ENCODE assay signal across 10 cellular contexts in the genomic region with DNA sequence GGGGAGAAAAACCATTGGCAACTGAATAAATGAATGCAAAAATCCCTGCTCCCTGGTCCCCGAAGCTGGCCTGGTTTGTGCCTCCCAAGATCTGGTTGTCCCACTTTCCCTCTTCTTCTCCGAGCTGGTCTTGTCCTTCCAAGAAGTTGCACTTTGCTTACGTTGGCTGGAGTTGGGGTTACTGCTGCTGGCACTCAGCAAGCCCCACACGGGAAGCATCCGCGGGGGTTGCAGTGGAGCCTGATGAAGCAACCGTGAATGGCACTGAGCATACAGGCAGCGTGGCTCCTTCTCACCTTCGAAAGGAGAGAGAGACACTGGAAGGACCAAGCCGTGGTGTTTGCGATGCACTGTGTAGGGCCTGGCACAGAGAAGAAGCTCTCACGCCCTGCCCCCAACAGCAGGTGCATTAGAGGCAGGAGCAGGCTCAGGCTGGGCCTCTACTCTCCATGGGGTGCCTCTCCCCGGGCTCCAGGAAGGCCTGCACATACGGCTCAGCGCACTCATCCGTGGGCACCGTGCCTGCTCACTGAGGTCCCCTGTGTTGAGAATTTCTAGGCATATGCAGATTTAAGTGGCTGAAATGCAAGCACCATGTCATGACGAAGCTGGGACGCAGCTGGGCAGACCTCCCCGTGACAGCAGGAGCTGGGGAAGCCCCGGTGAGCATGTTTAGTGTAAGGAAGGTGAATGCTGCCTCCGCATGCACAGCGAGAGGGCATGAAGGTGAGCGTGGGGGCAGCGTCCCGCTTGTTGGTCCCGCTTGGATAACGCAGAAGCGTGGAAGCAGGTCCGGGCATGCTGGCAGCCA. TPM values are rescaled to one million over a fixed set of nuclear protein-coding genes. Genes with fewer than 3 reads are reported as not detected.
DNase-seq lines count a peak whose midpoint lies in the region; ATAC-seq and FAIRE-seq lines count a peak whose summit lies in the region.
"Had no signal": no experiment of that assay in that cellular context is flagged by ENCODE, and none has a peak within 500 bp of the region (broad histone marks: within the 10 kb centered on the region; RNA-seq: fewer than 3 reads in every experiment).

No MANE protein-coding gene starts in this region.

- no peak for FAIRE-seq in frontal cortex (lab: Jason Lieb, UNC)

- DNase-seq in DMS79 (lab: John Stamatoyannopoulos, UW) (peak; percentile 79), NCI-H2081 treated with DMSO at 0.1 percent for 48 hours (lab: John Stamatoyannopoulos, UW) (peak; percentile 81), glomerular visceral epithelial cell (ENCODE audit: extremely low spot score) (peak; percentile 69), frontal cortex (ENCODE audit: low spot score in 2 of 2) (no peak), SIG-M5 treated with dmso at 0.1 percent for 504 hours (lab: John Stamatoyannopoulos, UW; ENCODE audit: unreplicated experiment) (no peak)
- DNase-seq: activated T-cell treated with anti-CD3 and anti-CD28 coated beads, Interleukin-2, amount 50 U/mL, for 4 hours; esophagus squamous epithelium had no signal

- peak; percentile 61 for ATAC-seq in GM21737 (IDR thresholded peaks at IDR 0.05; ENCODE audit: unreplicated experiment)
- ATAC-seq in HG03520 (IDR thresholded peaks at IDR 0.05; ENCODE audit: unreplicated experiment) = no peak
- no peak for ATAC-seq in GM21423 (IDR thresholded peaks at IDR 0.05; ENCODE audit: unreplicated experiment)
- ATAC-seq: activated T-cell treated with anti-CD3 and anti-CD28 coated beads, Interleukin-2, amount 50 U/mL, for 4 hours had no signal

RNA-seq across cellular contexts. Expression of a gene that starts 12.1 kb away (rescaled TPM):
- total RNA-seq in frontal cortex = not detected
- total RNA-seq: esophagus squamous epithelium had no signal

RNA-seq across cellular contexts. Expression of a gene that starts 27.0 kb away (rescaled TPM):
- total RNA-seq in frontal cortex = 40.8 TPM

RNA-seq across cellular contexts. Expression of a gene that starts 54.9 kb away (rescaled TPM):
- 13.9 TPM for total RNA-seq in frontal cortex

Comparison
In these comparisons a context has a peak if more than half of its experiments do, and no peak if none do; other contexts are left out.
1. DNase-seq: peak in DMS79 (single experiment), NCI-H2081 treated with DMSO at 0.1 percent for 48 hours (single experiment) and glomerular visceral epithelial cell (single experiment); none in frontal cortex (0 of 2) and SIG-M5 treated with dmso at 0.1 percent for 504 hours (single experiment).